8 cellular contexts compared by ENCODE assay signal in the genomic region with DNA sequence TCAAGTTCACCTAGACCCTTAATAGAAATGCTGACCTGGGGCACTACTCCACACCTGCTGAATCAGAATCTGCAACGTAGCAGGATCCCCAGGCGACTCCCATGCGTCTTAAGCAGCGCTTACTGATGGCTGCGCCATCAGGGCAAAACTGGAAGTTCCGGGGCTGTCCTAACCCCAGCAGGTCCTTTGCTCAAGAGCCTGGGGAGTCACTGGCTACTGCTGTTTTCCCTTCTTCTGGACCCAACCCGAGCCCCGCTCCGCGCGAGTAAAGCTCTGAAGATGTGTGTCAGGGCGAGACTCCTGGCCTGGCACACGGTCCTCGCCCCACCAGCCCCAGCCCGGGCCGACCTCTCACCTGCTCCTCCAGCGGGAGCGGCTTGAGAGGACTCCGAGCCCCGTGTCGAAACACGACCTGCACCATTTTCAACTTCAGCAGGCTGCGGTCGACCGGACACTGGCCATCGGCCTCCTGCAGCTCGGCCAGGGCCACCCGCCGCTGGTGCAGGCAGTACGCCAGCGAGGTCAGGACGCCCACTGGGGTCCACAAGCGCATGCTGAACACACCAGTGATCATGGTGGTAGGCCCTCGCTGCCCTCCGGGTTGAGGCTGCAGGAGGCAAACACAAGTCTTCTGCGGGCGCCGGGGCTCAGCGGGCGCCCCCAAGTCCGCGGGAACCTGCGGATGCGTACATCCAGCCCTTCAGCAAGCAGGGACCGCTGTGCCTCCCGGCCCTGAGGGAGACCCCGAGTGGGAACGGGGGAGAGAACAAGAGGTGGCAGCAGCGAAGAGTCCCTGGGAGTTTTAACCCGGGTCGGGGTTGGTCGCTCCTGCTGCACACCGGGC. TPM values are rescaled to one million over a fixed set of nuclear protein-coding genes. Genes with fewer than 3 reads are reported as not detected.
A peak's percentile ranks its signal among the peaks of the same experiment; 100 is the strongest.
DNase-seq lines count a peak whose midpoint lies in the region; ATAC-seq and TF ChIP-seq lines count a peak whose summit lies in the region.

No MANE protein-coding gene starts in this region.

- peak; percentile 4; the same call in 1 of the 2 replicates for TF ChIP-seq CTCF in AG10803 (conservative IDR thresholded peaks at IDR 0.05; ENCODE audit: low read length)

- peaks cover 0 to 7% of the 10 kb centered on the region in 2 donors for H3K4me1 ChIP-seq in naive thymus-derived CD4-positive, alpha-beta T cell (ENCODE audit: control insufficient read depth in 2 of 2, insufficient read depth in 2 of 2, low read length in 2 of 2)

- POLR2A ChIA-PET in naive thymus-derived CD4-positive, alpha-beta T cell (lab: Charles Lee) = interaction anchor here (1.1 to 1.2 kb wide), 2 partner anchors 22 to 124 kb away, joined by 3 to 4 read pairs; no protein-coding TSS in a partner anchor

- H3K9me3 Mint-ChIP-seq in activated T-cell treated with anti-CD3 and anti-CD28 coated beads, Interleukin-2, amount 50 U/mL, for 4 hours = no peaks in the 10 kb centered on the region
- no peaks in the 10 kb centered on the region for H3K9me3 Mint-ChIP-seq in naive thymus-derived CD4-positive, alpha-beta T cell

- H3K27ac Mint-ChIP-seq in naive thymus-derived CD4-positive, alpha-beta T cell = peak overlapping the region; percentile 83 to 94 (median 89)

- no peaks in the 10 kb centered on the region for H3K9me3 ChIP-seq in naive thymus-derived CD4-positive, alpha-beta T cell (ENCODE audit: control insufficient read depth in 2 of 3, low read length in 3 of 3)

- peak overlapping the region; percentile 69 for H3K27ac ChIP-seq in naive thymus-derived CD4-positive, alpha-beta T cell (ENCODE audit: low read depth, low read length)

- peaks cover 0 to 11% (median 0%) of the 10 kb centered on the region in 3 experiments for H3K36me3 ChIP-seq in naive thymus-derived CD4-positive, alpha-beta T cell (ENCODE audit: control insufficient read depth in 2 of 3, insufficient read depth in 3 of 3, low read length in 3 of 3)

- CTCF ChIA-PET in naive thymus-derived CD4-positive, alpha-beta T cell (lab: Charles Lee) = interaction anchor here (1.0 kb wide), 1 partner anchor 28 kb away, joined by 4 read pairs; no protein-coding TSS in a partner anchor

- peak; percentile 23 for ATAC-seq in GM18861 (IDR thresholded peaks at IDR 0.05; ENCODE audit: unreplicated experiment)
- peak; percentile 42 for ATAC-seq in HG03095 (IDR thresholded peaks at IDR 0.05; ENCODE audit: unreplicated experiment)
- peak; percentile 51 to 53 for ATAC-seq in activated T-cell treated with anti-CD3 and anti-CD28 coated beads, Interleukin-2, amount 50 U/mL, for 4 hours
- ATAC-seq in naive thymus-derived CD4-positive, alpha-beta T cell = peak; percentile 54

- DNase-seq in AG10803 (ENCODE audit: low read depth) (peak; percentile 40), NCI-H69 (lab: John Stamatoyannopoulos, UW) (peak; percentile 29), fibroblast of gingiva (ENCODE audit: low read depth) (peak; percentile 28), superior temporal gyrus (ENCODE audit: extremely low spot score) (peak; percentile 41)
- DNase-seq in activated T-cell treated with anti-CD3 and anti-CD28 coated beads, Interleukin-2, amount 50 U/mL, for 4 hours = peak; percentile 29
- peak; percentile 5 to 54 (median 26) for DNase-seq in naive thymus-derived CD4-positive, alpha-beta T cell

- H3K27me3 ChIP-seq in naive thymus-derived CD4-positive, alpha-beta T cell (ENCODE audit: control insufficient read depth in 2 of 2, insufficient read depth in 2 of 2, low read length in 2 of 2) = no peaks in the 10 kb centered on the region

- intact Hi-C loops in naive thymus-derived CD4-positive, alpha-beta T cell (cut with micrococcal nuclease) = loop anchor here (1.0 to 2.0 kb wide), 9 partner anchors 21 to 497 kb away; a partner anchor contains a TSS

- peaks cover 17% of the 10 kb centered on the region for H3K4me1 Mint-ChIP-seq in activated T-cell treated with anti-CD3 and anti-CD28 coated beads, Interleukin-2, amount 50 U/mL, for 4 hours (ENCODE audit: low read depth)
- H3K4me1 Mint-ChIP-seq in naive thymus-derived CD4-positive, alpha-beta T cell = peaks cover 15 to 38% (median 32%) of the 10 kb centered on the region in 7 donors

- H3K4me3 Mint-ChIP-seq in activated T-cell treated with anti-CD3 and anti-CD28 coated beads, Interleukin-2, amount 50 U/mL, for 4 hours = peak overlapping the region; percentile 89
- peak overlapping the region; percentile 93 to 98 (median 97) for H3K4me3 Mint-ChIP-seq in naive thymus-derived CD4-positive, alpha-beta T cell

- no peaks in the 10 kb centered on the region for H3K27me3 Mint-ChIP-seq in activated T-cell treated with anti-CD3 and anti-CD28 coated beads, Interleukin-2, amount 50 U/mL, for 4 hours (ENCODE audit: low read depth)
- H3K27me3 Mint-ChIP-seq in naive thymus-derived CD4-positive, alpha-beta T cell = peaks cover 0 to 20% (median 5%) of the 10 kb centered on the region in 5 donors

- no peaks in the 10 kb centered on the region for H3K36me3 Mint-ChIP-seq in activated T-cell treated with anti-CD3 and anti-CD28 coated beads, Interleukin-2, amount 50 U/mL, for 4 hours (ENCODE audit: insufficient read depth)
- H3K36me3 Mint-ChIP-seq in naive thymus-derived CD4-positive, alpha-beta T cell = peaks cover 0 to 5% (median 2%) of the 10 kb centered on the region in 5 donors

- H3K4me3 ChIP-seq in AG10803 (ENCODE audit: low read length) = peak overlapping the region; percentile 83
- H3K4me3 ChIP-seq in naive thymus-derived CD4-positive, alpha-beta T cell (ENCODE audit: low read length) = peak overlapping the region; percentile 78

RNA-seq across cellular contexts. Expression of a gene that starts 0.6 kb away (rescaled TPM):
- 1 to 10 TPM; 5.2 to 8.1 (median 5.6) TPM for total RNA-seq in activated T-cell treated with anti-CD3 and anti-CD28 coated beads, Interleukin-2, amount 50 U/mL, for 4 hours
- 10 to 100 TPM; 10.3 to 22.4 (median 16.6) TPM for total RNA-seq in naive thymus-derived CD4-positive, alpha-beta T cell
- polyA plus RNA-seq in naive thymus-derived CD4-positive, alpha-beta T cell = 10 to 100 TPM in 1 of 2 donors, 1 to 10 TPM in 1; 7.5 to 16.4 TPM

Comparison
In these comparisons a context has a peak if more than half of its experiments do, and no peak if none do; other contexts are left out.
1. Peak in every context shown above with its lines: DNase-seq, ATAC-seq, H3K4me3 ChIP-seq and H3K27ac ChIP-seq.